19 cellular contexts compared by ENCODE assay signal in genomic region chr10:72847681-72848080, GRCh38. TPM values are rescaled to one million over a fixed set of nuclear protein-coding genes. Genes with fewer than 3 reads are reported as not detected.
A peak's percentile ranks its signal among the peaks of the same experiment; 100 is the strongest.
DNase-seq lines count a peak whose midpoint lies in the region; ATAC-seq and TF ChIP-seq lines count a peak whose summit lies in the region.
"Had no signal": no experiment of that assay in that cellular context is flagged by ENCODE, and none has a peak within 500 bp of the region (broad histone marks: within the 10 kb centered on the region; RNA-seq: fewer than 3 reads in every experiment).

No MANE protein-coding gene starts in this region.

- POLR2A ChIA-PET in activated CD4-positive, alpha-beta T cell treated with anti-CD3 and anti-CD28 coated beads, Interleukin-2, amount 10 ng/mL, durations not matched to agents 7 days and 5 days (lab: Charles Lee): no interaction called here

- H3K4me3 Mint-ChIP-seq in activated T-helper 17 cell treated with anti-CD3 and anti-CD28 coated beads, Interleukin-2, amount 50 U/mL, for 72 hours: no peak overlapping the region
- no peak overlapping the region for H3K4me3 Mint-ChIP-seq in activated CD4-positive, alpha-beta T cell treated with anti-CD3 and anti-CD28 coated beads, Interleukin-2, amount 10 ng/mL, durations not matched to agents 7 days and 5 days
- H3K4me3 Mint-ChIP-seq in T-helper 2 cell treated with Interferon-gamma antibody and Interleukin-4, amounts not matched to agents 5 μg/mL and 100 μg/mL, for 36 hours: no peak overlapping the region
- H3K4me3 Mint-ChIP-seq: activated CD8-positive, alpha-beta T cell treated with anti-CD3 and anti-CD28 coated beads, Interleukin-2, amount 10 ng/mL, durations not matched to agents 7 days and 5 days; activated T-cell treated with anti-CD3 and anti-CD28 coated beads, Interleukin-2, amount 50 U/mL, for 72 hours had no signal

- no peaks in the 10 kb centered on the region for H3K36me3 ChIP-seq in mucosa of descending colon (ENCODE audit: low read depth)
- H3K36me3 ChIP-seq in ovary: no peaks in the 10 kb centered on the region
- H3K36me3 ChIP-seq: HAP-1, uterus, WERI-Rb-1 had no signal

- H3K4me1 ChIP-seq in mucosa of descending colon (ENCODE audit: low read depth) (no peaks in the 10 kb centered on the region), ovary (ENCODE audit: insufficient read depth) (no peaks in the 10 kb centered on the region)
- H3K4me1 ChIP-seq: HAP-1, uterus had no signal

- peak; percentile 22 for DNase-seq in EH (ENCODE audit: low read depth)
- DNase-seq in LHCN-M2 (ENCODE audit: low read depth): peak; percentile 31
- DNase-seq in mucosa of descending colon: no peak
- DNase-seq in activated CD4-positive, alpha-beta T cell treated with anti-CD3 and anti-CD28 coated beads, Interleukin-2, amount 10 ng/mL, durations not matched to agents 7 days and 5 days: no peak
- no peak for DNase-seq in ovary
- DNase-seq in T-helper 2 cell treated with Interferon-gamma antibody and Interleukin-4, amounts not matched to agents 5 μg/mL and 100 μg/mL, for 36 hours (ENCODE audit: low spot score): no peak
- no peak for DNase-seq in HuH-7.5 (ENCODE audit: low spot score)
- DNase-seq: activated CD8-positive, alpha-beta T cell treated with anti-CD3 and anti-CD28 coated beads, Interleukin-2, amount 10 ng/mL, durations not matched to agents 7 days and 5 days; activated T-cell treated with anti-CD3 and anti-CD28 coated beads, Interleukin-2, amount 50 U/mL, for 72 hours; foreskin fibroblast; GDM1; left colon; NCI-H1436; uterus; WERI-Rb-1 had no signal

- no peaks in the 10 kb centered on the region for H3K36me3 Mint-ChIP-seq in activated T-helper 17 cell treated with anti-CD3 and anti-CD28 coated beads, Interleukin-2, amount 50 U/mL, for 72 hours (ENCODE audit: low read depth)
- no peaks in the 10 kb centered on the region for H3K36me3 Mint-ChIP-seq in activated CD4-positive, alpha-beta T cell treated with anti-CD3 and anti-CD28 coated beads, Interleukin-2, amount 10 ng/mL, durations not matched to agents 7 days and 5 days (ENCODE audit: low read depth)
- no peaks in the 10 kb centered on the region for H3K36me3 Mint-ChIP-seq in T-helper 2 cell treated with Interferon-gamma antibody and Interleukin-4, amounts not matched to agents 5 μg/mL and 100 μg/mL, for 36 hours (ENCODE audit: low read depth)

- H3K27me3 Mint-ChIP-seq in activated T-helper 17 cell treated with anti-CD3 and anti-CD28 coated beads, Interleukin-2, amount 50 U/mL, for 72 hours: no peaks in the 10 kb centered on the region
- H3K27me3 Mint-ChIP-seq in activated CD4-positive, alpha-beta T cell treated with anti-CD3 and anti-CD28 coated beads, Interleukin-2, amount 10 ng/mL, durations not matched to agents 7 days and 5 days: no peaks in the 10 kb centered on the region
- no peaks in the 10 kb centered on the region for H3K27me3 Mint-ChIP-seq in T-helper 2 cell treated with Interferon-gamma antibody and Interleukin-4, amounts not matched to agents 5 μg/mL and 100 μg/mL, for 36 hours (ENCODE audit: low read depth)

- 86 to 100% (median 99%) methylated on average over 2 of the region's 2 CpGs for WGBS in ovary, 3 donors

- intact Hi-C loops in mucosa of descending colon (cut with DNase I, micrococcal nuclease): no loop called here
- intact Hi-C loops in ovary (cut with DNase I): no loop called here

- peak; percentile 41 for ATAC-seq in activated T-helper 17 cell treated with anti-CD3 and anti-CD28 coated beads, Interleukin-2, amount 50 U/mL, for 72 hours (replicated peaks)
- ATAC-seq in mucosa of descending colon: peak; percentile 25
- ATAC-seq: activated CD8-positive, alpha-beta T cell treated with anti-CD3 and anti-CD28 coated beads, Interleukin-2, amount 10 ng/mL, durations not matched to agents 7 days and 5 days; activated T-cell treated with anti-CD3 and anti-CD28 coated beads, Interleukin-2, amount 50 U/mL, for 72 hours; left colon; Right ventricle myocardium inferior had no signal

- H3K27ac ChIP-seq in ovary: no peak overlapping the region
- H3K27ac ChIP-seq: uterus, WERI-Rb-1 had no signal

- no peak for TF ChIP-seq POLR2A in ovary (IDR thresholded peaks at IDR 0.05)

- CTCF ChIA-PET in activated CD4-positive, alpha-beta T cell treated with anti-CD3 and anti-CD28 coated beads, Interleukin-2, amount 10 ng/mL, durations not matched to agents 7 days and 5 days (lab: Charles Lee): no interaction called here

- no peak for TF ChIP-seq CTCF in mucosa of descending colon (IDR thresholded peaks at IDR 0.05)
- TF ChIP-seq CTCF in ovary (IDR thresholded peaks at IDR 0.05): no peak

- H3K9me3 ChIP-seq in mucosa of descending colon (no peaks in the 10 kb centered on the region), ovary (no peaks in the 10 kb centered on the region)
- H3K9me3 ChIP-seq: HAP-1, uterus had no signal

- no peak overlapping the region for H3K4me3 ChIP-seq in mucosa of descending colon
- no peak overlapping the region for H3K4me3 ChIP-seq in ovary
- H3K4me3 ChIP-seq: HAP-1, uterus had no signal

- H3K27me3 ChIP-seq in ovary: no peaks in the 10 kb centered on the region
- H3K27me3 ChIP-seq: uterus had no signal

- H3K4me1 Mint-ChIP-seq in activated T-helper 17 cell treated with anti-CD3 and anti-CD28 coated beads, Interleukin-2, amount 50 U/mL, for 72 hours: no peaks in the 10 kb centered on the region
- H3K4me1 Mint-ChIP-seq in activated CD4-positive, alpha-beta T cell treated with anti-CD3 and anti-CD28 coated beads, Interleukin-2, amount 10 ng/mL, durations not matched to agents 7 days and 5 days: no peaks in the 10 kb centered on the region
- no peaks in the 10 kb centered on the region for H3K4me1 Mint-ChIP-seq in T-helper 2 cell treated with Interferon-gamma antibody and Interleukin-4, amounts not matched to agents 5 μg/mL and 100 μg/mL, for 36 hours (ENCODE audit: low read depth)

- H3K9me3 Mint-ChIP-seq in activated T-helper 17 cell treated with anti-CD3 and anti-CD28 coated beads, Interleukin-2, amount 50 U/mL, for 72 hours: no peaks in the 10 kb centered on the region
- peaks cover 5% of the 10 kb centered on the region for H3K9me3 Mint-ChIP-seq in activated CD4-positive, alpha-beta T cell treated with anti-CD3 and anti-CD28 coated beads, Interleukin-2, amount 10 ng/mL, durations not matched to agents 7 days and 5 days
- peaks cover 4% of the 10 kb centered on the region for H3K9me3 Mint-ChIP-seq in T-helper 2 cell treated with Interferon-gamma antibody and Interleukin-4, amounts not matched to agents 5 μg/mL and 100 μg/mL, for 36 hours

- H3K27ac Mint-ChIP-seq in activated T-helper 17 cell treated with anti-CD3 and anti-CD28 coated beads, Interleukin-2, amount 50 U/mL, for 72 hours: no peak overlapping the region
- no peak overlapping the region for H3K27ac Mint-ChIP-seq in activated CD4-positive, alpha-beta T cell treated with anti-CD3 and anti-CD28 coated beads, Interleukin-2, amount 10 ng/mL, durations not matched to agents 7 days and 5 days
- H3K27ac Mint-ChIP-seq in T-helper 2 cell treated with Interferon-gamma antibody and Interleukin-4, amounts not matched to agents 5 μg/mL and 100 μg/mL, for 36 hours: no peak overlapping the region
- H3K27ac Mint-ChIP-seq: activated CD8-positive, alpha-beta T cell treated with anti-CD3 and anti-CD28 coated beads, Interleukin-2, amount 10 ng/mL, durations not matched to agents 7 days and 5 days; activated naive CD4-positive, alpha-beta T cell treated with anti-CD3 and anti-CD28 coated beads, Interleukin-2, amount 50 U/mL, for 72 hours; activated T-cell treated with anti-CD3 and anti-CD28 coated beads, Interleukin-2, amount 50 U/mL, for 72 hours had no signal

- no peak for TF ChIP-seq EP300 in ovary (IDR thresholded peaks at IDR 0.05)

RNA-seq across cellular contexts. Expression of gene OIT3, which starts 45.9 kb away (rescaled TPM):
- 0.06 TPM in 1 of 2 replicates, not detected in the other for total RNA-seq in LHCN-M2 (2014; rRNA removed)
- polyA plus RNA-seq in LHCN-M2 (2012): 0.05 TPM
- not detected for total RNA-seq in activated T-helper 17 cell treated with anti-CD3 and anti-CD28 coated beads, Interleukin-2, amount 50 U/mL, for 72 hours
- total RNA-seq in mucosa of descending colon: under 1 TPM; 0.12 to 0.25 (median 0.17) TPM
- total RNA-seq in activated CD4-positive, alpha-beta T cell treated with anti-CD3 and anti-CD28 coated beads, Interleukin-2, amount 10 ng/mL, durations not matched to agents 7 days and 5 days: not detected
- under 1 TPM in 2 of 7 donors, not detected in 5; 0.10 to 0.25 TPM for total RNA-seq in ovary
- polyA plus RNA-seq in ovary: 1 to 10 TPM in 1 of 2 donors, under 1 TPM in 1; 0.30 to 5.2 TPM
- total RNA-seq: activated CD8-positive, alpha-beta T cell treated with anti-CD3 and anti-CD28 coated beads, Interleukin-2, amount 10 ng/mL, durations not matched to agents 7 days and 5 days; activated naive CD4-positive, alpha-beta T cell treated with anti-CD3 and anti-CD28 coated beads, Interleukin-2, amount 50 U/mL, for 72 hours; activated T-cell treated with anti-CD3 and anti-CD28 coated beads, Interleukin-2, amount 50 U/mL, for 72 hours; Right ventricle myocardium inferior had no signal

Comparison
In these comparisons a context has a peak if more than half of its experiments do, and no peak if none do; other contexts are left out.
1. DNase-seq: peak in EH (single experiment) and LHCN-M2 (single experiment); none in mucosa of descending colon (0 of 3), activated CD4-positive, alpha-beta T cell treated with anti-CD3 and anti-CD28 coated beads, Interleukin-2, amount 10 ng/mL, durations not matched to agents 7 days and 5 days (single experiment), ovary (0 of 5), T-helper 2 cell treated with Interferon-gamma antibody and Interleukin-4, amounts not matched to agents 5 μg/mL and 100 μg/mL, for 36 hours (single experiment) and HuH-7.5 (single experiment).